ENCODE assay signal across 30 cellular contexts in genomic region chr6:31422587-31422986, GRCh38.
"Had no signal": no experiment of that assay in that cellular context is flagged by ENCODE, and none has a peak within 500 bp of the region (broad histone marks: within the 10 kb centered on the region; RNA-seq: fewer than 3 reads in every experiment).

No MANE protein-coding gene starts in this region.

- H3K9me3 ChIP-seq: ascending aorta had no signal

- ATAC-seq: activated CD8-positive, alpha-beta T cell treated with anti-CD3 and anti-CD28 coated beads, Interleukin-2, amount 10 ng/mL, durations not matched to agents 7 days and 5 days; PC-3; Right ventricle myocardium inferior had no signal

- H3K9ac ChIP-seq: KMS-11 had no signal

- H3K4me2 ChIP-seq: KMS-11 had no signal

- FAIRE-seq: RCC 7860 had no signal

- H3K36me3 ChIP-seq: ascending aorta, cardiac muscle cell, WERI-Rb-1 had no signal

- H3K4me3 ChIP-seq: ascending aorta, cardiac muscle cell had no signal

- H3K4me1 ChIP-seq: ascending aorta had no signal

- H3K27me3 ChIP-seq: ascending aorta, cardiac muscle cell had no signal

- H3K27ac ChIP-seq: ascending aorta, cardiac muscle cell, KMS-11, RWPE1, WERI-Rb-1 had no signal

- DNase-seq: activated CD4-positive, alpha-beta T cell treated with anti-CD3 and anti-CD28 coated beads, Interleukin-2, amount 10 ng/mL, durations not matched to agents 7 days and 5 days; activated CD4-positive, alpha-beta T cell treated with anti-CD3 and anti-CD28 coated beads, Interleukin-2, amount 50 U/mL, for 48 hours; activated CD4-positive, CD25-positive, alpha-beta regulatory T cell; activated CD8-positive, alpha-beta T cell treated with anti-CD3 and anti-CD28 coated beads, Interleukin-2, amount 10 ng/mL, durations not matched to agents 7 days and 5 days; activated gamma-delta T cell; activated naive CD4-positive, alpha-beta T cell treated with Interleukin-2 at 50 U/mL for 16 hours; activated naive CD8-positive, alpha-beta T cell treated with anti-CD3 and anti-CD28 coated beads, Interleukin-2, amount 10 ng/mL, durations not matched to agents 7 days and 5 days; activated T-cell treated with anti-CD3 and anti-CD28 coated beads, Interleukin-2, amount 50 U/mL, for 24 hours; amygdala; MM.1S; MV-4-11; NCI-H1092; NCI-H1436 treated with DMSO at 0.1 percent for 48 hours; NCI-H1694 treated with DMSO at 0.1 percent for 48 hours; NCI-H2029 treated with DMSO at 0.1 percent for 48 hours; NCI-H2107; NCI-H2171; NCI-H510A; NCI-H526; NCI-H748 treated with DMSO at 0.1 percent for 48 hours; PC-3; SIG-M5; T1000; WERI-Rb-1 had no signal
